ENCODE assay signal across 8 cellular contexts in the genomic region with DNA sequence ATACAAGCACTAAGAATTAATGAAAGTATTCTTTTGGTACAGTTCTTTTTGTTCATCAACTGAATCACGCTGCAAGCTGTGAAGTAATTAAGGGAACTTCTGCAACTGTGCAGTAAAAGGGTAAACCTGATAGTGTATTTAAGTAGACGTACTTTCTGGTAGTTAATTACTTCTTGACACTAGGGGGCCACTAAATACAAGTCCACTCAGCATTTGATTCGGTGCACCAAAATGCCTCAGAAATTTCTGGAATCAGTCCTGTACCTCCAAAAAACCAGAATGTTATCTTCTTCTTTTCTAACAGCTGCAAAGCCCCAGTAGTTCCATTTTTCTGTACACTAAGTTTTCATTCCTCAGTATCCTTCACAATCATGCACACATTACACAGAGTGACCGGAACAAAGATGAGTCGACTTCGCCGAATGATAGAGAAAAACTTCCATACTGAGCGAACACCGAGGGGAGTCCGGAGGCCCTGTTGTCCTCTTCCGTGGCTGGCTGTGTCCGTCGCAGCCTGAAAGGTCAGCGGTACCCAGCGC. TPM values are rescaled to one million over a fixed set of nuclear protein-coding genes. Genes with fewer than 3 reads are reported as not detected.
DNase-seq lines count a peak whose midpoint lies in the region; TF ChIP-seq lines count a peak whose summit lies in the region.

No MANE protein-coding gene starts in this region.

- no peaks in the 10 kb centered on the region for H3K27me3 ChIP-seq in MG63
- no peaks in the 10 kb centered on the region for H3K27me3 ChIP-seq in WERI-Rb-1 (ENCODE audit: insufficient read depth, low read depth, severe bottlenecking)
- no peaks in the 10 kb centered on the region for H3K27me3 ChIP-seq in neural cell (ENCODE audit: insufficient read depth, low read depth, low read length)

- H4K20me1 ChIP-seq in neural cell (ENCODE audit: insufficient read depth), result no peaks in the 10 kb centered on the region

- H3K4me1 Mint-ChIP-seq in activated naive CD4-positive, alpha-beta T cell treated with anti-CD3 and anti-CD28 coated beads for 36 hours (ENCODE audit: low read depth), result peaks cover 45% of the 10 kb centered on the region

- no peaks in the 10 kb centered on the region for H3K27me3 Mint-ChIP-seq in activated naive CD4-positive, alpha-beta T cell treated with anti-CD3 and anti-CD28 coated beads for 36 hours (ENCODE audit: low read depth)

- H3F3A ChIP-seq in neural cell (ENCODE audit: insufficient read depth, low read length, poor library complexity, severe bottlenecking), result no peaks in the 10 kb centered on the region

- peak overlapping the region; percentile 98 for H2AFZ ChIP-seq in neural cell (ENCODE audit: low read depth, low read length)

- no peaks in the 10 kb centered on the region for H3K9me3 Mint-ChIP-seq in activated naive CD4-positive, alpha-beta T cell treated with anti-CD3 and anti-CD28 coated beads for 36 hours

- TF ChIP-seq EP300 in neural cell (conservative IDR thresholded peaks at IDR 0.05; ENCODE audit: poor library complexity, severe bottlenecking), result no peak

- TF ChIP-seq CTCF in WERI-Rb-1 (IDR thresholded peaks at IDR 0.05; ENCODE audit: low read depth, low read length), result peak; percentile 36; the same call in 1 of the 2 replicates
- TF ChIP-seq CTCF in fibroblast of mammary gland (conservative IDR thresholded peaks at IDR 0.05; ENCODE audit: control insufficient read depth, insufficient read depth, low read depth, low read length), result peak; percentile 58
- TF ChIP-seq CTCF in neural cell (IDR thresholded peaks at IDR 0.05; ENCODE audit: poor library complexity, severe bottlenecking), result peak; percentile 53

- H3K9me3 ChIP-seq in MG63, result no peaks in the 10 kb centered on the region
- no peaks in the 10 kb centered on the region for H3K9me3 ChIP-seq in WERI-Rb-1 (ENCODE audit: severe bottlenecking)
- no peaks in the 10 kb centered on the region for H3K9me3 ChIP-seq in neural cell (ENCODE audit: low read length)

- H3K4me3 Mint-ChIP-seq in activated naive CD4-positive, alpha-beta T cell treated with anti-CD3 and anti-CD28 coated beads for 36 hours, result peak overlapping the region; percentile 99

- no peaks in the 10 kb centered on the region for H3K9me2 ChIP-seq in neural cell (ENCODE audit: insufficient read depth, low read length)

- no peak for TF ChIP-seq RAD21 in neural cell (conservative IDR thresholded peaks at IDR 0.05)

- H3K9ac ChIP-seq in neural cell (ENCODE audit: low read length), result peak overlapping the region; percentile 89

- peaks cover 22% of the 10 kb centered on the region for H3K36me3 Mint-ChIP-seq in activated naive CD4-positive, alpha-beta T cell treated with anti-CD3 and anti-CD28 coated beads for 36 hours (ENCODE audit: low read depth)

- H3K79me2 ChIP-seq in neural cell (replicated peaks; ENCODE audit: insufficient read depth, low read length), result peaks cover 52% of the 10 kb centered on the region

- no peak for DNase-seq in activated naive CD4-positive, alpha-beta T cell treated with anti-CD3 and anti-CD28 coated beads for 36 hours
- DNase-seq in activated naive CD4-positive, alpha-beta T cell treated with anti-CD3 and anti-CD28 coated beads, Interleukin-2, amount 50 U/mL, for 16 hours, result no peak
- DNase-seq in HCEC 1CT (peak; percentile 53), MG63 (no peak), WERI-Rb-1 (no peak), fibroblast of mammary gland (ENCODE audit: low read depth) (peak; percentile 69), NCI-H128 (lab: John Stamatoyannopoulos, UW; ENCODE audit: unreplicated experiment) (no peak)

- H3K27ac ChIP-seq in WERI-Rb-1 (peak overlapping the region; percentile 52), neural cell (ENCODE audit: low read length) (peak overlapping the region; percentile 77)

- CTCF ChIA-PET in activated naive CD4-positive, alpha-beta T cell treated with anti-CD3 and anti-CD28 coated beads for 36 hours (lab: Charles Lee), result interaction anchor here (0.6 to 1.2 kb wide), 2 partner anchors 19 to 911 kb away, joined by 3 read pairs; no protein-coding TSS in a partner anchor

- H3K4me3 ChIP-seq in MG63 (peak overlapping the region; percentile 99), WERI-Rb-1 (ENCODE audit: low read depth, low read length) (peak overlapping the region; percentile 75), fibroblast of mammary gland (ENCODE audit: control insufficient read depth, low read depth, low read length) (peak overlapping the region; percentile 98), neural cell (ENCODE audit: low read length) (peak overlapping the region; percentile 100)

- peak overlapping the region; percentile 68 for H3K4me2 ChIP-seq in neural cell (ENCODE audit: low read length)

- H3K36me3 ChIP-seq in MG63 (peaks cover 41% of the 10 kb centered on the region), WERI-Rb-1 (peaks cover 44% of the 10 kb centered on the region), neural cell (ENCODE audit: insufficient read depth, low read length) (no peaks in the 10 kb centered on the region)

- peak overlapping the region; percentile 93 for H3K27ac Mint-ChIP-seq in activated naive CD4-positive, alpha-beta T cell treated with anti-CD3 and anti-CD28 coated beads for 36 hours

- intact Hi-C loops in activated naive CD4-positive, alpha-beta T cell treated with anti-CD3 and anti-CD28 coated beads for 36 hours (cut with micrococcal nuclease), result loop anchor here (2.0 to 5.0 kb wide), 8 partner anchors 82 to 1411 kb away; a partner anchor contains a TSS

TF ChIP-seq in neural cell, 6 proteins besides CTCF, POLR2A, EP300 and RAD21:
- TF ChIP-seq SMC3 (conservative IDR thresholded peaks at IDR 0.05; ENCODE audit: poor library complexity), result peak; percentile 24
- no peak for TF ChIP-seq TAF1 (IDR thresholded peaks at IDR 0.05; ENCODE audit: low read depth)

RNA-seq across cellular contexts. Expression of a gene that starts 0.5 kb away (rescaled TPM):
- 10 to 100 TPM; 27.7 to 28.0 TPM for total RNA-seq in activated naive CD4-positive, alpha-beta T cell treated with anti-CD3 and anti-CD28 coated beads for 36 hours
- 19.3 and 38.8 TPM in 2 replicates for total RNA-seq in MG63 (2014; rRNA removed; shearing (Covaris generic); ENCODE audit: low replicate concordance)
- 77.8 and 95.3 TPM in 2 replicates for polyA plus RNA-seq in neural cell
- polyA minus RNA-seq in neural cell, result 89.8 and 93.2 TPM in 2 replicates

RNA-seq across cellular contexts. Expression of a gene that starts 0.6 kb away (rescaled TPM):
- 100 to 1,000 TPM; 119 to 121 TPM for total RNA-seq in activated naive CD4-positive, alpha-beta T cell treated with anti-CD3 and anti-CD28 coated beads for 36 hours
- total RNA-seq in MG63 (2014; rRNA removed; shearing (Covaris generic); ENCODE audit: low replicate concordance), result 33.1 and 67.4 TPM in 2 replicates
- 121 and 164 TPM in 2 replicates for polyA plus RNA-seq in neural cell
- 70.1 and 95.7 TPM in 2 replicates for polyA minus RNA-seq in neural cell

Comparison
In these comparisons a context has a peak if more than half of its experiments do, and no peak if none do; other contexts are left out.
1. DNase-seq: peak in HCEC 1CT (single experiment) and fibroblast of mammary gland (single experiment); none in activated naive CD4-positive, alpha-beta T cell treated with anti-CD3 and anti-CD28 coated beads for 36 hours (single experiment), activated naive CD4-positive, alpha-beta T cell treated with anti-CD3 and anti-CD28 coated beads, Interleukin-2, amount 50 U/mL, for 16 hours (single experiment), MG63 (single experiment), WERI-Rb-1 (single experiment) and NCI-H128 (single experiment).
2. Peak in every context shown above with its lines, with median percentiles within 50 percentile points of each other: H3K4me3 ChIP-seq and CTCF ChIP-seq.